In the genomic region with DNA sequence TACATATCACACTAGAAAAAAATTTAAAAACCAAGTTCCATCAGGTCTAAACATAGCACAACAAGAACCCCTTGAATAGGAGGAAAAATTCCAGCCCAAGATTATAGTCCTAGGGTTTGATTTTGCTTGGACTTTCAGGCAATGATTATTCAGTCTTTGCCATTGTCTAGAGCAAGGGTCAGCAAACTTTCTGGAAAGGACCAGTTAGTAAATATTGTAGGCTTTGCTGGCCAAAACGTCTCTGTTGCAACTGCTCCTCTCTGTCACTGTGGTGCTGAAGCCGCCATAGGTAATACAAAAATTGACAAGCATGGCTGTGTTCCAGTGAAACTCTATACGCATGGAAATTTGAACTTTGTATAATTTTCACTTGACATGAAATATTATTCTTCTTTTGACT, we compare ENCODE assay signal across 30 cellular contexts.
"Had no signal": no experiment of that assay in that cellular context is flagged by ENCODE, and none has a peak within 500 bp of the region (broad histone marks: within the 10 kb centered on the region; RNA-seq: fewer than 3 reads in every experiment).

No MANE protein-coding gene starts in this region.

- H3K36me3 Mint-ChIP-seq: mesothelial cell of epicardium, natural killer cell had no signal

- H3K27ac Mint-ChIP-seq: mesothelial cell of epicardium; naive B cell; natural killer cell; progenitor cell of endocrine pancreas; stimulated activated naive B cell treated with anti-CD40 and anti-IgM and Interleukin-4, amounts not matched to agents 10 μg/mL and 1 μg/mL and 100 μg/mL, for 72 hours had no signal

- H3K4me1 Mint-ChIP-seq: natural killer cell had no signal

- H3K27me3 ChIP-seq: right atrium auricular region, testis, thyroid gland, upper lobe of left lung, vagina had no signal

- H3K9me3 ChIP-seq: left lung, neutrophil, stomach, testis, thyroid gland, transverse colon, upper lobe of left lung, vagina had no signal

- H2AFZ ChIP-seq: parathyroid adenoma had no signal

- H3K79me2 ChIP-seq: parathyroid adenoma had no signal

- DNase-seq: hippocampal formation; kidney glomerular epithelial cell; left cardiac atrium; left lung; mesendoderm; naive B cell; natural killer cell; occipital lobe; stimulated activated CD4-positive, alpha-beta T cell treated with anti-CD3 and anti-CD28 coated beads, Interleukin-12 subunit alpha, Interleukin-12 subunit beta, amount 100 ng/mL, for 4 hours; stimulated activated CD4-positive, alpha-beta T cell treated with anti-CD3 and anti-CD28 coated beads, Interleukin-15, amount 100 ng/mL, for 24 hours; stimulated activated CD4-positive, alpha-beta T cell treated with anti-CD3 and anti-CD28 coated beads, Interleukin-2, amount 100 ng/mL, for 24 hours; stimulated activated CD4-positive, alpha-beta T cell treated with anti-CD3 and anti-CD28 coated beads, Interleukin-4, amount 100 ng/mL, for 1 hour; stimulated activated naive B cell treated with anti-CD40 and anti-IgM and Interleukin-4, amounts not matched to agents 10 μg/mL and 1 μg/mL and 100 μg/mL, for 72 hours; stimulated activated naive CD8-positive, alpha-beta T cell treated with anti-CD3 and anti-CD28 coated beads, Interleukin-15, Interleukin-2, amounts not matched to agents 100 U/mL and 50 U/mL, for 24 hours; stomach; testis; thyroid gland; transverse colon; upper lobe of left lung had no signal

- FAIRE-seq: keratinocyte had no signal

- H3K9me3 Mint-ChIP-seq: natural killer cell had no signal

- H3K9ac ChIP-seq: parathyroid adenoma had no signal

- H3K4me3 ChIP-seq: left lung, lung, right atrium auricular region, skin epidermis, stomach, thyroid gland, transverse colon, upper lobe of left lung, vagina had no signal

- H3K36me3 ChIP-seq: left lung, neutrophil, right atrium auricular region, stomach, thyroid gland, transverse colon, upper lobe of left lung, vagina had no signal

- H3K4me3 Mint-ChIP-seq: mesothelial cell of epicardium; naive B cell; natural killer cell; neural crest cell; stimulated activated naive B cell treated with anti-CD40 and anti-IgM and Interleukin-4, amounts not matched to agents 10 μg/mL and 1 μg/mL and 100 μg/mL, for 72 hours had no signal

- H3K27ac ChIP-seq: left lung, neutrophil, parathyroid adenoma, right atrium auricular region, skin epidermis, stomach, testis, thyroid gland, transverse colon, upper lobe of left lung, vagina had no signal

- ATAC-seq: left cardiac atrium; left lung; natural killer cell; sciatic nerve; stimulated activated naive B cell treated with anti-CD40 and anti-IgM and Interleukin-4, amounts not matched to agents 10 μg/mL and 1 μg/mL and 100 μg/mL, for 72 hours; stimulated activated naive CD8-positive, alpha-beta T cell treated with anti-CD3 and anti-CD28 coated beads, Interleukin-15, Interleukin-2, amounts not matched to agents 100 U/mL and 50 U/mL, for 24 hours had no signal

- H3K4me1 ChIP-seq: left lung, parathyroid adenoma, right atrium auricular region, stomach, testis, thyroid gland, transverse colon, upper lobe of left lung, vagina had no signal
